25 cellular contexts compared by ENCODE assay signal in genomic region chr3:10970306-10970979, GRCh38. TPM values are rescaled to one million over a fixed set of nuclear protein-coding genes. Genes with fewer than 3 reads are reported as not detected.
DNase-seq lines count a peak whose midpoint lies in the region; FAIRE-seq and TF ChIP-seq lines count a peak whose summit lies in the region.
"Had no signal": no experiment of that assay in that cellular context is flagged by ENCODE, and none has a peak within 500 bp of the region (broad histone marks: within the 10 kb centered on the region; RNA-seq: fewer than 3 reads in every experiment).

No MANE protein-coding gene starts in this region.

- H3K9ac ChIP-seq in kidney (ENCODE audit: low read length in 2 of 2), result no peak overlapping the region

- H3K27me3 ChIP-seq in spleen (replicated peaks in 1 of 7), result peaks cover 0 to 67% (median 0%) of the 10 kb centered on the region in 7 donors

- no peaks in the 10 kb centered on the region for H3K4me1 ChIP-seq in kidney (ENCODE audit: control insufficient read depth in 1 of 2, insufficient read depth in 1 of 2, low read depth in 1 of 2, low read length in 2 of 2)
- no peaks in the 10 kb centered on the region for H3K4me1 ChIP-seq in spleen

- no peak for TF ChIP-seq POLR2A in spleen (IDR thresholded peaks at IDR 0.05)

- WGBS in spleen, 5 donors, result 55 to 81% (median 77%) methylated on average over 3 to 5 of the region's 5 CpGs

- TF ChIP-seq CTCF in kidney (IDR thresholded peaks at IDR 0.05; ENCODE audit: borderline replicate concordance, extremely low read depth, insufficient read depth) (no peak), spleen (IDR thresholded peaks at IDR 0.05 in 8 of 11, conservative IDR thresholded peaks at IDR 0.05 in 3 of 11) (no peak)

- H3K9me3 ChIP-seq in kidney (ENCODE audit: control insufficient read depth in 1 of 2, low read length in 2 of 2) (no peaks in the 10 kb centered on the region), spleen (no peaks in the 10 kb centered on the region)

- intact Hi-C loops in kidney (cut with DNase I) (no loop called here), spleen (cut with DNase I; ENCODE audit: low total_unique reads) (no loop called here)

- H3K27ac ChIP-seq in caudate nucleus (ENCODE audit: low read depth, low read length) (peak overlapping the region; percentile 29), kidney (ENCODE audit: low read depth in 2 of 2, low read length in 2 of 2) (no peak overlapping the region), spleen (no peak overlapping the region)
- H3K27ac ChIP-seq: 22Rv1 had no signal

- no peak for FAIRE-seq in kidney (lab: Jason Lieb, UNC)
- FAIRE-seq: A204.1, GM12891, GM18507 had no signal

- H3K36me3 ChIP-seq in kidney (ENCODE audit: control insufficient read depth in 1 of 2, insufficient read depth in 2 of 2, low read length in 2 of 2) (no peaks in the 10 kb centered on the region), spleen (no peaks in the 10 kb centered on the region)

- DNase-seq in Ammon's horn (ENCODE audit: low spot score) (peak; percentile 43), caudate nucleus (lab: John Stamatoyannopoulos, UW) (peak in 18 of 61 donors; percentile 6 to 72 (median 38)), kidney (peak; percentile 23), spleen (peak; percentile 34), NCI-H510A treated with DMSO at 0.1 percent for 48 hours (lab: John Stamatoyannopoulos, UW) (no peak), NCI-H774 (lab: John Stamatoyannopoulos, UW) (no peak), ureter (ENCODE audit: low spot score) (no peak)
- DNase-seq: AML-193; C1 segment of cervical spinal cord; Calu3; CD4-positive, alpha-beta memory T cell; COR-L47; DMS53; DMS79 treated with DMSO at 0.1 percent for 48 hours; GF-D8; GOT3; H7; HCEC 1CT had no signal

- H3K4me3 ChIP-seq in kidney (ENCODE audit: low read length in 2 of 2), result no peak overlapping the region
- no peak overlapping the region for H3K4me3 ChIP-seq in spleen

RNA-seq across cellular contexts. Expression of gene SLC6A1, which starts 22.1 kb away (rescaled TPM):
- total RNA-seq in kidney, result 2.1 TPM
- polyA plus RNA-seq in kidney (ENCODE audit: insufficient read depth, low read depth, low replicate concordance), result not detected
- 1 to 10 TPM in 5 of 7 donors, under 1 TPM in 2; 0.20 to 3.0 (median 1.2) TPM for total RNA-seq in spleen
- polyA plus RNA-seq in spleen, result under 1 TPM; 0.11 to 0.45 (median 0.13) TPM
- total RNA-seq in ureter, result 4.0 TPM
- total RNA-seq: Calu3; CD4-positive, alpha-beta memory T cell; G401 had no signal
- polyA plus RNA-seq: AG04450; BJ; CD4-positive, alpha-beta memory T cell had no signal

Comparison
In these comparisons a context has a peak if more than half of its experiments do, and no peak if none do; other contexts are left out.
1. DNase-seq: peak in Ammon's horn (single experiment), kidney (single experiment) and spleen (single experiment); none in NCI-H510A treated with DMSO at 0.1 percent for 48 hours (single experiment), NCI-H774 (single experiment) and ureter (single experiment).